In genomic region chr12:113183030-113183589, GRCh38 we compare ENCODE assay signal across 13 cellular contexts. TPM values are rescaled to one million over a fixed set of nuclear protein-coding genes. Genes with fewer than 3 reads are reported as not detected.
DNase-seq lines count a peak whose midpoint lies in the region; ATAC-seq and TF ChIP-seq lines count a peak whose summit lies in the region.
"Had no signal": no experiment of that assay in that cellular context is flagged by ENCODE, and none has a peak within 500 bp of the region (broad histone marks: within the 10 kb centered on the region; RNA-seq: fewer than 3 reads in every experiment).

No MANE protein-coding gene starts in this region.

- CTCF ChIA-PET in OCI-LY7 (lab: Charles Lee; ENCODE audit: unreplicated experiment) = no interaction called here

- H3K27ac ChIP-seq in DOHH2 (ENCODE audit: low read depth, low read length) = 0 out of 2 replicates have a peak overlapping the region, but pooled peaks have one; percentile 0
- H3K27ac ChIP-seq in OCI-LY7 (ENCODE audit: low read depth, low read length, poor library complexity, severe bottlenecking) = no peak overlapping the region
- H3K27ac ChIP-seq: body of pancreas, parathyroid adenoma had no signal

- H3K79me2 ChIP-seq in DOHH2 (ENCODE audit: control insufficient read depth, low read length) = peaks cover 79% of the 10 kb centered on the region
- peaks cover 68% of the 10 kb centered on the region for H3K79me2 ChIP-seq in OCI-LY7 (ENCODE audit: insufficient read depth, low read depth, low read length)

- no peaks in the 10 kb centered on the region for H3K9me3 Mint-ChIP-seq in mesothelial cell of epicardium

- intact Hi-C loops in OCI-LY7 (cut with micrococcal nuclease; ENCODE audit: unreplicated experiment) = no loop called here

- peak overlapping the region; percentile 87 for H3K4me3 ChIP-seq in DOHH2 (ENCODE audit: low read length)
- H3K4me3 ChIP-seq in OCI-LY7 (ENCODE audit: low read depth, low read length, poor library complexity, severe bottlenecking) = peak overlapping the region; percentile 92
- H3K4me3 ChIP-seq: body of pancreas had no signal

- H3K27ac Mint-ChIP-seq in mesothelial cell of epicardium = no peak overlapping the region

- H3K4me3 Mint-ChIP-seq in mesothelial cell of epicardium = peak overlapping the region; percentile 36

- TF ChIP-seq CTCF in DOHH2 (IDR thresholded peaks at IDR 0.05; ENCODE audit: low read depth, low read length, poor library complexity, severe bottlenecking) (no peak), OCI-LY7 (conservative IDR thresholded peaks at IDR 0.05; ENCODE audit: low read length) (no peak), mesothelial cell of epicardium (IDR thresholded peaks at IDR 0.05; ENCODE audit: unreplicated experiment) (no peak)

- no peak for ATAC-seq in HG03521 (IDR thresholded peaks at IDR 0.05; ENCODE audit: unreplicated experiment)
- ATAC-seq: body of pancreas, heart left ventricle, left ventricle myocardium superior had no signal

- peaks cover 35% of the 10 kb centered on the region for H3K36me3 Mint-ChIP-seq in mesothelial cell of epicardium

- H3K4me2 ChIP-seq in DOHH2 (ENCODE audit: low read length) (peak overlapping the region; percentile 92), OCI-LY7 (ENCODE audit: low read length) (peak overlapping the region; percentile 92)

- no peaks in the 10 kb centered on the region for H3K27me3 Mint-ChIP-seq in mesothelial cell of epicardium (ENCODE audit: low read depth)

- no peaks in the 10 kb centered on the region for H3F3A ChIP-seq in DOHH2 (ENCODE audit: control insufficient read depth, insufficient read depth)

- BruUV-seq in OCI-LY7 (replicated peaks; lab: Mats Ljungman, UMichigan) = no TSS peak

- no peaks in the 10 kb centered on the region for H3K27me3 ChIP-seq in DOHH2 (ENCODE audit: control insufficient read depth, low read length)
- H3K27me3 ChIP-seq: body of pancreas, heart left ventricle had no signal

- POLR2A ChIA-PET in OCI-LY7 (lab: Charles Lee) = interaction anchor here (0.7 to 4.6 kb wide), 2 partner anchors 9 to 36 kb away, joined by 5 to 20 read pairs; no protein-coding TSS in a partner anchor

- H3K36me3 ChIP-seq in DOHH2 (ENCODE audit: control insufficient read depth, low read length) (peaks cover 81% of the 10 kb centered on the region), OCI-LY7 (ENCODE audit: insufficient read depth, low read length) (peaks cover 68% of the 10 kb centered on the region)

- no peak overlapping the region for H2AFZ ChIP-seq in OCI-LY7 (ENCODE audit: low read length)
- H2AFZ ChIP-seq: parathyroid adenoma had no signal

- H3K9me3 ChIP-seq in DOHH2 (ENCODE audit: control insufficient read depth, insufficient read depth, low read length) = no peaks in the 10 kb centered on the region
- H3K9me3 ChIP-seq in OCI-LY7 (ENCODE audit: low read length) = no peaks in the 10 kb centered on the region
- H3K9me3 ChIP-seq: body of pancreas, heart left ventricle had no signal

- H4K20me1 ChIP-seq in DOHH2 (ENCODE audit: control insufficient read depth, insufficient read depth, low read depth, low read length) (peaks cover 7% of the 10 kb centered on the region; the same call in 1 of the 2 replicates), OCI-LY7 (ENCODE audit: insufficient read depth, low read length) (peaks cover 12% of the 10 kb centered on the region; the same call in 1 of the 2 replicates)

- H3K9me2 ChIP-seq in DOHH2 (replicated peaks; ENCODE audit: control insufficient read depth, low read length) (no peaks in the 10 kb centered on the region), OCI-LY7 (ENCODE audit: insufficient read depth, low read length) (no peaks in the 10 kb centered on the region)

- H3K4me1 ChIP-seq in DOHH2 (ENCODE audit: control insufficient read depth, low read length) (peaks cover 47% of the 10 kb centered on the region), OCI-LY7 (ENCODE audit: insufficient read depth, low read length, poor library complexity, severe bottlenecking) (peaks cover 40% of the 10 kb centered on the region)

- peaks cover 14% of the 10 kb centered on the region for H3K4me1 Mint-ChIP-seq in mesothelial cell of epicardium

- DNase-seq in OCI-LY7 (ENCODE audit: low spot score) (no peak), mesothelial cell of epicardium (ENCODE audit: low spot score in 2 of 2, unreplicated experiment in 2 of 2) (no peak), C1 segment of cervical spinal cord (lab: John Stamatoyannopoulos, UW) (no peak)
- DNase-seq: activated CD8-positive, alpha-beta memory T cell treated with anti-CD3 and anti-CD28 coated beads for 24 hours; body of pancreas; DMS53; heart left ventricle; KBM-7; left ventricle myocardium superior; NCI-H187 had no signal

RNA-seq across cellular contexts. Expression of gene DDX54, which starts 2.2 kb away (rescaled TPM):
- total RNA-seq in OCI-LY7 (2014; rRNA removed; shearing (Covaris generic)) = 86.0 and 87.2 TPM in 2 replicates
- 145 and 150 TPM in 2 replicates for total RNA-seq in OCI-LY7 (2022)
- 66.7 to 74.5 TPM (median 69.0 TPM) in 3 replicates for total RNA-seq in mesothelial cell of epicardium

RNA-seq across cellular contexts. Expression of gene RITA1, which starts 2.4 kb away (rescaled TPM):
- 72.5 and 90.8 TPM in 2 replicates for total RNA-seq in OCI-LY7 (2014; rRNA removed; shearing (Covaris generic))
- total RNA-seq in OCI-LY7 (2022) = 59.5 and 68.6 TPM in 2 replicates
- total RNA-seq in mesothelial cell of epicardium = 15.2 to 15.4 TPM (median 15.3 TPM) in 3 replicates

RNA-seq across cellular contexts. Expression of gene CFAP73, which starts 33.6 kb away (rescaled TPM):
- 14.0 and 26.9 TPM in 2 replicates for total RNA-seq in OCI-LY7 (2014; rRNA removed; shearing (Covaris generic))
- total RNA-seq in OCI-LY7 (2022) = 37.4 and 39.2 TPM in 2 replicates
- not detected in 3 replicates for total RNA-seq in mesothelial cell of epicardium
- total RNA-seq: heart left ventricle, left ventricle myocardium superior had no signal

RNA-seq across cellular contexts. Expression of gene TPCN1, which starts 38.2 kb away (rescaled TPM):
- total RNA-seq in OCI-LY7 (2014; rRNA removed; shearing (Covaris generic)) = 72.4 and 96.0 TPM in 2 replicates
- total RNA-seq in OCI-LY7 (2022) (160 and 177 TPM in 2 replicates), mesothelial cell of epicardium (40.0 to 46.0 TPM (median 42.7 TPM) in 3 replicates)

RNA-seq across cellular contexts. Expression of gene RASAL1, which starts 47.5 kb away (rescaled TPM):
- total RNA-seq in OCI-LY7 (2014; rRNA removed; shearing (Covaris generic)) = 69.1 and 89.1 TPM in 2 replicates
- 67.5 and 74.4 TPM in 2 replicates for total RNA-seq in OCI-LY7 (2022)
- total RNA-seq in mesothelial cell of epicardium = 0.61 to 1.2 TPM (median 0.65 TPM) in 3 replicates
- total RNA-seq: heart left ventricle, left ventricle myocardium superior had no signal

Comparison
In these comparisons a context has a peak if more than half of its experiments do, and no peak if none do; other contexts are left out.
1. RNA of gene CFAP73, which starts 33.6 kb away (total RNA-seq): 14.0 to 39.2 TPM in OCI-LY7; not detected in mesothelial cell of epicardium; every median in the first group is over 10 times any median in the second.